33 cellular contexts compared by ENCODE assay signal in genomic region chr15:42072141-42072685, GRCh38. TPM values are rescaled to one million over a fixed set of nuclear protein-coding genes. Genes with fewer than 3 reads are reported as not detected.
"Had no signal": no experiment of that assay in that cellular context is flagged by ENCODE, and none has a peak within 500 bp of the region (broad histone marks: within the 10 kb centered on the region; RNA-seq: fewer than 3 reads in every experiment).

No MANE protein-coding gene starts in this region.

- H3K4me3 ChIP-seq: colonic mucosa, dorsolateral prefrontal cortex, stomach, tibial nerve had no signal

- H3K9me3 ChIP-seq: colonic mucosa, SK-N-SH, stomach had no signal

- H3K27me3 ChIP-seq: colonic mucosa, tibial nerve had no signal

- DNase-seq: activated CD4-positive, alpha-beta T cell treated with anti-CD3 and anti-CD28 coated beads for 4 hours; activated CD4-positive, alpha-beta T cell treated with anti-CD3 and anti-CD28 coated beads, Interleukin-2, amount 50 U/mL, for 48 hours; activated naive CD4-positive, alpha-beta T cell treated with Interleukin-2 at 50 U/mL for 16 hours; anterior cingulate cortex; cerebellar nuclear complex; colonic mucosa; effector memory CD8-positive, alpha-beta T cell; hippocampal formation; left cardiac atrium; mammary epithelial cell; nucleus accumbens; SK-N-SH; stimulated activated CD4-positive, alpha-beta T cell treated with anti-CD3 and anti-CD28 coated beads, Interleukin-4, amount 100 ng/mL, for 1 hour; stimulated activated naive B cell treated with anti-CD40 and anti-IgM and Interleukin-4, amounts not matched to agents 10 μg/mL and 1 μg/mL and 100 μg/mL, for 72 hours; stomach; SW 1271; T-helper 9 cell had no signal

- H3K4me1 ChIP-seq: colonic mucosa, parathyroid adenoma, stomach, tibial nerve had no signal

- H3K36me3 ChIP-seq: colonic mucosa, stomach, tibial nerve had no signal

- ATAC-seq: effector memory CD8-positive, alpha-beta T cell; left cardiac atrium; right cardiac atrium; stimulated activated naive B cell treated with anti-CD40 and anti-IgM and Interleukin-4, amounts not matched to agents 10 μg/mL and 1 μg/mL and 100 μg/mL, for 72 hours had no signal

- H3K27ac ChIP-seq: colonic mucosa, dorsolateral prefrontal cortex, parathyroid adenoma, stomach, tibial nerve, VCaP had no signal

RNA-seq across cellular contexts. Expression of gene PLA2G4D, which starts 22.1 kb away (rescaled TPM):
- total RNA-seq: activated CD8-positive, alpha-beta memory T cell treated with anti-CD3 and anti-CD28 coated beads for 36 hours; activated T-helper 2 cell treated with anti-CD3 and anti-CD28 coated beads, Interferon-gamma antibody, Interleukin-2, Interleukin-4, amounts not matched to agents 10 μg/mL and 5 μg/mL and 100 μg/mL, durations not matched to agents 14 hours and 24 hours and 36 hours; endothelial cell of umbilical vein; fibroblast of lung; fibroblast of villous mesenchyme; left cardiac atrium; liver; mucosa of gallbladder; pulmonary artery endothelial cell; right cardiac atrium; skeletal muscle tissue; tibial nerve had no signal
- polyA plus RNA-seq: endothelial cell of umbilical vein, fibroblast of lung, liver, neural cell, right cardiac atrium, SK-N-SH had no signal

RNA-seq across cellular contexts. Expression of gene PLA2G4E, which starts 51.4 kb away (rescaled TPM):
- total RNA-seq: activated CD8-positive, alpha-beta memory T cell treated with anti-CD3 and anti-CD28 coated beads for 36 hours; activated T-helper 2 cell treated with anti-CD3 and anti-CD28 coated beads, Interferon-gamma antibody, Interleukin-2, Interleukin-4, amounts not matched to agents 10 μg/mL and 5 μg/mL and 100 μg/mL, durations not matched to agents 14 hours and 24 hours and 36 hours; endothelial cell of umbilical vein; fibroblast of lung; fibroblast of villous mesenchyme; liver; pulmonary artery endothelial cell; stomach; tibial nerve had no signal
- polyA plus RNA-seq: adipose tissue, endothelial cell of umbilical vein, fibroblast of lung, liver, neural cell, SK-N-SH had no signal
